In genomic region chr10:7308826-7309225, GRCh38 we compare ENCODE assay signal across 34 cellular contexts.
"Had no signal": no experiment of that assay in that cellular context is flagged by ENCODE, and none has a peak within 500 bp of the region (broad histone marks: within the 10 kb centered on the region; RNA-seq: fewer than 3 reads in every experiment).

No MANE protein-coding gene starts in this region.

- H3K4me3 Mint-ChIP-seq: activated CD4-positive, alpha-beta memory T cell treated with anti-CD3 and anti-CD28 coated beads for 36 hours; activated CD4-positive, alpha-beta T cell treated with anti-CD3 and anti-CD28 coated beads for 36 hours; activated CD4-positive, alpha-beta T cell treated with anti-CD3 and anti-CD28 coated beads, Interleukin-2, amount 10 ng/mL, durations not matched to agents 24 days and 14 days; activated CD8-positive, alpha-beta memory T cell treated with anti-CD3 and anti-CD28 coated beads, Interleukin-2, amount 10 ng/mL, durations not matched to agents 7 days and 5 days; activated CD8-positive, alpha-beta T cell treated with anti-CD3 and anti-CD28 coated beads, Interleukin-2, amount 10 ng/mL, durations not matched to agents 7 days and 5 days; activated naive CD4-positive, alpha-beta T cell treated with anti-CD3 and anti-CD28 coated beads for 36 hours; activated naive CD4-positive, alpha-beta T cell treated with anti-CD3 and anti-CD28 coated beads, Interleukin-2, amount 50 U/mL, for 24 hours; activated naive CD8-positive, alpha-beta T cell treated with anti-CD3 and anti-CD28 coated beads for 36 hours; activated naive CD8-positive, alpha-beta T cell treated with anti-CD3 and anti-CD28 coated beads, Interleukin-2, amount 50 U/mL, for 24 hours; activated T-helper 17 cell treated with anti-CD3 and anti-CD28 coated beads, Interleukin-2, amount 50 U/mL, for 72 hours; T-helper 17 cell; T-helper 2 cell treated with Interferon-gamma antibody and Interleukin-4, amounts not matched to agents 5 μg/mL and 100 μg/mL, for 36 hours had no signal

- H3K4me3 ChIP-seq: adrenal gland, body of pancreas, colonic mucosa, esophagus squamous epithelium, gastroesophageal sphincter had no signal

- H3K27ac Mint-ChIP-seq: activated CD4-positive, alpha-beta memory T cell treated with anti-CD3 and anti-CD28 coated beads for 36 hours; activated CD4-positive, alpha-beta T cell treated with anti-CD3 and anti-CD28 coated beads for 36 hours; activated CD4-positive, alpha-beta T cell treated with anti-CD3 and anti-CD28 coated beads, Interleukin-2, amount 10 ng/mL, durations not matched to agents 24 days and 14 days; activated CD8-positive, alpha-beta memory T cell treated with anti-CD3 and anti-CD28 coated beads, Interleukin-2, amount 10 ng/mL, durations not matched to agents 7 days and 5 days; activated CD8-positive, alpha-beta T cell treated with anti-CD3 and anti-CD28 coated beads, Interleukin-2, amount 10 ng/mL, durations not matched to agents 7 days and 5 days; activated naive CD4-positive, alpha-beta T cell treated with anti-CD3 and anti-CD28 coated beads for 36 hours; activated naive CD4-positive, alpha-beta T cell treated with anti-CD3 and anti-CD28 coated beads, Interleukin-2, amount 50 U/mL, for 24 hours; activated naive CD8-positive, alpha-beta T cell treated with anti-CD3 and anti-CD28 coated beads for 36 hours; activated naive CD8-positive, alpha-beta T cell treated with anti-CD3 and anti-CD28 coated beads, Interleukin-2, amount 50 U/mL, for 24 hours; activated T-helper 17 cell treated with anti-CD3 and anti-CD28 coated beads, Interleukin-2, amount 50 U/mL, for 72 hours; T-helper 17 cell; T-helper 2 cell treated with Interferon-gamma antibody and Interleukin-4, amounts not matched to agents 5 μg/mL and 100 μg/mL, for 36 hours had no signal

- H3K36me3 ChIP-seq: adrenal gland, colonic mucosa, esophagus squamous epithelium, gastroesophageal sphincter, WERI-Rb-1 had no signal

- ATAC-seq: activated CD4-positive, alpha-beta T cell treated with anti-CD3 and anti-CD28 coated beads for 36 hours; activated CD8-positive, alpha-beta memory T cell treated with anti-CD3 and anti-CD28 coated beads, Interleukin-2, amount 10 ng/mL, durations not matched to agents 7 days and 5 days; activated CD8-positive, alpha-beta T cell treated with anti-CD3 and anti-CD28 coated beads, Interleukin-2, amount 10 ng/mL, durations not matched to agents 7 days and 5 days; activated naive CD8-positive, alpha-beta T cell treated with anti-CD3 and anti-CD28 coated beads, Interleukin-2, amount 50 U/mL, for 24 hours; activated T-helper 17 cell treated with anti-CD3 and anti-CD28 coated beads, Interleukin-2, amount 50 U/mL, for 72 hours; body of pancreas; gastroesophageal sphincter; T-helper 17 cell had no signal

- FAIRE-seq: endometrium, endothelial cell of umbilical vein had no signal

- H3K27me3 Mint-ChIP-seq: activated CD4-positive, alpha-beta memory T cell treated with anti-CD3 and anti-CD28 coated beads for 36 hours; activated CD4-positive, alpha-beta T cell treated with anti-CD3 and anti-CD28 coated beads for 36 hours; activated CD4-positive, alpha-beta T cell treated with anti-CD3 and anti-CD28 coated beads, Interleukin-2, amount 10 ng/mL, durations not matched to agents 24 days and 14 days; activated CD8-positive, alpha-beta memory T cell treated with anti-CD3 and anti-CD28 coated beads, Interleukin-2, amount 10 ng/mL, durations not matched to agents 7 days and 5 days; activated naive CD4-positive, alpha-beta T cell treated with anti-CD3 and anti-CD28 coated beads, Interleukin-2, amount 50 U/mL, for 24 hours; activated naive CD8-positive, alpha-beta T cell treated with anti-CD3 and anti-CD28 coated beads for 36 hours; activated naive CD8-positive, alpha-beta T cell treated with anti-CD3 and anti-CD28 coated beads, Interleukin-2, amount 50 U/mL, for 24 hours; activated T-helper 17 cell treated with anti-CD3 and anti-CD28 coated beads, Interleukin-2, amount 50 U/mL, for 72 hours; T-helper 17 cell had no signal

- H3K4me1 ChIP-seq: body of pancreas, colonic mucosa, esophagus squamous epithelium had no signal

- H3K27me3 ChIP-seq: adrenal gland, body of pancreas, colonic mucosa, esophagus squamous epithelium, gastroesophageal sphincter had no signal

- DNase-seq: activated CD4-positive, alpha-beta memory T cell treated with anti-CD3 and anti-CD28 coated beads for 36 hours; activated CD4-positive, alpha-beta T cell treated with anti-CD3 and anti-CD28 coated beads for 36 hours; activated CD4-positive, alpha-beta T cell treated with anti-CD3 and anti-CD28 coated beads, Interleukin-2, amount 10 ng/mL, durations not matched to agents 24 days and 14 days; activated CD4-positive, CD25-positive, alpha-beta regulatory T cell; activated CD4-positive, CD25-positive, alpha-beta regulatory T cell treated with anti-CD3 and anti-CD28 coated beads, Interleukin-2, amount 50 U/mL, for 72 hours; activated CD8-positive, alpha-beta memory T cell treated with anti-CD3 and anti-CD28 coated beads, Interleukin-2, amount 10 ng/mL, durations not matched to agents 7 days and 5 days; activated CD8-positive, alpha-beta memory T cell treated with anti-CD3 and anti-CD28 coated beads, Interleukin-2, amount 50 U/mL, for 4 hours; activated CD8-positive, alpha-beta T cell treated with anti-CD3 and anti-CD28 coated beads, Interleukin-2, amount 10 ng/mL, durations not matched to agents 7 days and 5 days; activated effector memory CD4-positive, alpha-beta T cell treated with anti-CD3 and anti-CD28 coated beads, Interleukin-2, amount 50 U/mL, for 16 hours; activated naive CD4-positive, alpha-beta T cell treated with anti-CD3 and anti-CD28 coated beads for 36 hours; activated naive CD8-positive, alpha-beta T cell treated with anti-CD3 and anti-CD28 coated beads for 36 hours; activated naive CD8-positive, alpha-beta T cell treated with anti-CD3 and anti-CD28 coated beads, Interleukin-2, amount 50 U/mL, for 24 hours; activated T-cell treated with anti-CD3 and anti-CD28 coated beads, Interleukin-2, amount 50 U/mL, for 1 hour; adrenal gland; amygdala; aorta; body of pancreas; central memory CD4-positive, alpha-beta T cell; cerebellar nuclear complex; colonic mucosa; effector CD8-positive, alpha-beta T cell; esophagus squamous epithelium; foreskin melanocyte; T-helper 1 cell; T-helper 17 cell; T1000; WERI-Rb-1 had no signal

- H3K27ac ChIP-seq: adrenal gland, body of pancreas, colonic mucosa, epithelial cell of prostate, esophagus squamous epithelium, gastroesophageal sphincter, WERI-Rb-1 had no signal

- H3K9me3 Mint-ChIP-seq: activated naive CD4-positive, alpha-beta T cell treated with anti-CD3 and anti-CD28 coated beads, Interleukin-2, amount 50 U/mL, for 24 hours; activated T-helper 17 cell treated with anti-CD3 and anti-CD28 coated beads, Interleukin-2, amount 50 U/mL, for 72 hours had no signal

- H3K9me3 ChIP-seq: adrenal gland, body of pancreas, colonic mucosa, esophagus squamous epithelium had no signal
